In the genomic region with DNA sequence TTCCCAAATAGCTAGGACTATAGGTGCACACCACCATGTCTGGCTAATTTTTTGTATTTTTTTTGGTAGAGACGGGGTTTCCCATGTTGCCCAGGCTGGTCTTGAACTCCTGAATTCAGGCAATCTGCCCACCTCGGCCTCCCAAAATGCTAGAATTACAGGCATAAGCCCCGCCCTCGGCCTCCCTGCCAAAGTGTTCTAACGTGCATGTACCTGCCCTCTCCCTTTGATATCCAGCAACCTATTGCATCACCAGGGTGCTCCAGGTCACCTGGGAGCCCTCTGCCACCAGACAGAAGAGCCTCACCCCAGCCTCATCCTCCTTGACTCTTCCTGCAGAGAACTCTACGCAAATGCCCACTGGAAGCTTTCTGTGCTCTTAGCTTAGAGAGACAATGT, we compare ENCODE assay signal across 14 cellular contexts. TPM values are rescaled to one million over a fixed set of nuclear protein-coding genes. Genes with fewer than 3 reads are reported as not detected.
DNase-seq lines count a peak whose midpoint lies in the region; ATAC-seq and TF ChIP-seq lines count a peak whose summit lies in the region.
"Had no signal": no experiment of that assay in that cellular context is flagged by ENCODE, and none has a peak within 500 bp of the region (broad histone marks: within the 10 kb centered on the region; RNA-seq: fewer than 3 reads in every experiment).

No MANE protein-coding gene starts in this region.

- no peaks in the 10 kb centered on the region for H3K9me3 ChIP-seq in breast epithelium
- no peaks in the 10 kb centered on the region for H3K9me3 ChIP-seq in left lung
- no peaks in the 10 kb centered on the region for H3K9me3 ChIP-seq in spleen
- H3K9me3 ChIP-seq in osteoblast (ENCODE audit: low read depth, low read length): no peaks in the 10 kb centered on the region
- H3K9me3 ChIP-seq: uterus had no signal

- H3K4me2 ChIP-seq in osteoblast (ENCODE audit: insufficient read depth, low read length): no peak overlapping the region

- H3K4me3 ChIP-seq in breast epithelium: no peak overlapping the region
- no peak overlapping the region for H3K4me3 ChIP-seq in left lung
- no peak overlapping the region for H3K4me3 ChIP-seq in spleen
- no peak overlapping the region for H3K4me3 ChIP-seq in osteoblast (ENCODE audit: insufficient read depth, low read length)
- H3K4me3 ChIP-seq: uterus had no signal

- H3K9me3 Mint-ChIP-seq in MCF 10A (ENCODE audit: unreplicated experiment) (no peaks in the 10 kb centered on the region), type B pancreatic cell (no peaks in the 10 kb centered on the region)
- H3K9me3 Mint-ChIP-seq: activated T-helper 17 cell treated with anti-CD3 and anti-CD28 coated beads, Interleukin-2, amount 50 U/mL, for 72 hours had no signal

- TF ChIP-seq CTCF in MCF 10A (IDR thresholded peaks at IDR 0.05; ENCODE audit: unreplicated experiment) (no peak), breast epithelium (IDR thresholded peaks at IDR 0.05) (no peak), left lung (IDR thresholded peaks at IDR 0.05) (no peak), type B pancreatic cell (conservative IDR thresholded peaks at IDR 0.05) (no peak), spleen (IDR thresholded peaks at IDR 0.05 in 8 of 11, conservative IDR thresholded peaks at IDR 0.05 in 3 of 11) (no peak), osteoblast (IDR thresholded peaks at IDR 0.05; ENCODE audit: extremely low read depth, low read depth, low read length) (no peak)

- H4K20me1 ChIP-seq in osteoblast (ENCODE audit: insufficient read depth, low read length): peaks cover 15% of the 10 kb centered on the region

- WGBS in spleen, 5 donors: 83 to 94% (median 88%) methylated on average over 6 of the region's 6 CpGs

- H3K27ac ChIP-seq in breast epithelium (no peak overlapping the region), left lung (peak overlapping the region in 1 of 2 donors; percentile 13), spleen (no peak overlapping the region), osteoblast (ENCODE audit: low read depth, low read length) (no peak overlapping the region)

- H3K27ac Mint-ChIP-seq in MCF 10A (ENCODE audit: low read depth, unreplicated experiment) (no peak overlapping the region), type B pancreatic cell (peak overlapping the region; percentile 85)
- H3K27ac Mint-ChIP-seq: activated T-helper 17 cell treated with anti-CD3 and anti-CD28 coated beads, Interleukin-2, amount 50 U/mL, for 72 hours; nephron progenitor cell had no signal

- no peak overlapping the region for H3K4me3 Mint-ChIP-seq in MCF 10A (ENCODE audit: unreplicated experiment)
- peak overlapping the region; percentile 84 for H3K4me3 Mint-ChIP-seq in type B pancreatic cell
- H3K4me3 Mint-ChIP-seq: activated T-helper 17 cell treated with anti-CD3 and anti-CD28 coated beads, Interleukin-2, amount 50 U/mL, for 72 hours had no signal

- BruUV-seq in MCF 10A (replicated peaks; lab: Mats Ljungman, UMichigan): no TSS peak

- H3K27me3 Mint-ChIP-seq in MCF 10A (ENCODE audit: insufficient read depth, unreplicated experiment): no peaks in the 10 kb centered on the region
- H3K27me3 Mint-ChIP-seq in type B pancreatic cell: no peaks in the 10 kb centered on the region
- H3K27me3 Mint-ChIP-seq: activated T-helper 17 cell treated with anti-CD3 and anti-CD28 coated beads, Interleukin-2, amount 50 U/mL, for 72 hours had no signal

- no peaks in the 10 kb centered on the region for H3K27me3 ChIP-seq in breast epithelium
- peaks cover 0 to 46% of the 10 kb centered on the region in 2 donors for H3K27me3 ChIP-seq in left lung
- H3K27me3 ChIP-seq in spleen (replicated peaks in 1 of 7): peaks cover 0 to 48% (median 11%) of the 10 kb centered on the region in 7 donors
- no peaks in the 10 kb centered on the region for H3K27me3 ChIP-seq in osteoblast (ENCODE audit: insufficient read depth, low read length)
- H3K27me3 ChIP-seq: uterus had no signal

- H2AFZ ChIP-seq in osteoblast (ENCODE audit: low read length): no peak overlapping the region

- POLR2A ChIA-PET in MCF 10A (lab: Yijun Ruan, JAX): interaction anchor here (1.4 to 3.7 kb wide), 3 partner anchors 33 to 310 kb away, joined by 3 to 19 read pairs (median 3); a partner anchor contains a TSS

- H3K36me3 Mint-ChIP-seq in MCF 10A (ENCODE audit: insufficient read depth, unreplicated experiment): no peaks in the 10 kb centered on the region
- H3K36me3 Mint-ChIP-seq in type B pancreatic cell: no peaks in the 10 kb centered on the region

- CTCF ChIA-PET in MCF 10A (lab: Yijun Ruan, JAX): interaction anchor here (0.5 to 1.4 kb wide), 5 partner anchors 36 to 400 kb away, joined by 3 read pairs; no protein-coding TSS in a partner anchor

- H3K79me2 ChIP-seq in osteoblast (ENCODE audit: insufficient read depth, low read length): peaks cover 18% of the 10 kb centered on the region

- no peaks in the 10 kb centered on the region for H3K36me3 ChIP-seq in breast epithelium
- no peaks in the 10 kb centered on the region for H3K36me3 ChIP-seq in left lung
- H3K36me3 ChIP-seq in spleen: no peaks in the 10 kb centered on the region
- H3K36me3 ChIP-seq in osteoblast (ENCODE audit: insufficient read depth, low read length): no peaks in the 10 kb centered on the region
- H3K36me3 ChIP-seq: uterus had no signal

- intact Hi-C loops in MCF 10A (cut with micrococcal nuclease): loop anchor here (5.0 kb wide), 2 partner anchors 96 to 109 kb away; a partner anchor contains a TSS
- intact Hi-C loops in breast epithelium (cut with DNase I; ENCODE audit: low total_unique reads): no loop called here
- intact Hi-C loops in left lung (cut with DNase I): no loop called here
- intact Hi-C loops in spleen (cut with DNase I; ENCODE audit: low total_unique reads): no loop called here

- H3K4me1 Mint-ChIP-seq in MCF 10A (ENCODE audit: insufficient read depth, unreplicated experiment) (peaks cover 21% of the 10 kb centered on the region), type B pancreatic cell (ENCODE audit: unreplicated experiment) (peaks cover 42% of the 10 kb centered on the region)

- TF ChIP-seq POLR2A in breast epithelium (IDR thresholded peaks at IDR 0.05) (no peak), spleen (IDR thresholded peaks at IDR 0.05) (no peak)

- peak; percentile 85 for DNase-seq in MCF 10A (ENCODE audit: unreplicated experiment)
- DNase-seq in breast epithelium (ENCODE audit: low spot score in 2 of 2): no peak
- peak; percentile 54 for DNase-seq in NCI-H69 (lab: John Stamatoyannopoulos, UW)
- DNase-seq in left lung: no peak
- DNase-seq in type B pancreatic cell (ENCODE audit: extremely low spot score, unreplicated experiment): no peak
- no peak for DNase-seq in spleen
- no peak for DNase-seq in osteoblast (ENCODE audit: insufficient read length, low spot score, missing footprints)
- DNase-seq: cerebellar nuclear complex; NCI-H2029 treated with DMSO at 0.1 percent for 48 hours; nephron progenitor cell; stimulated activated naive CD8-positive, alpha-beta T cell treated with anti-CD3 and anti-CD28 coated beads, Interleukin-15, Interleukin-2, amounts not matched to agents 100 U/mL and 50 U/mL, for 24 hours; uterus had no signal

- no peaks in the 10 kb centered on the region for H3K4me1 ChIP-seq in breast epithelium
- H3K4me1 ChIP-seq in left lung: peaks cover 5 to 18% of the 10 kb centered on the region in 2 donors
- H3K4me1 ChIP-seq in spleen: peaks cover 0 to 38% (median 17%) of the 10 kb centered on the region in 6 donors
- H3K4me1 ChIP-seq in osteoblast (ENCODE audit: insufficient read depth, low read length): peaks cover 21% of the 10 kb centered on the region

- peak; percentile 12 for ATAC-seq in left lung
- ATAC-seq in GM19395 (IDR thresholded peaks at IDR 0.05; ENCODE audit: unreplicated experiment): no peak
- ATAC-seq: activated T-helper 17 cell treated with anti-CD3 and anti-CD28 coated beads, Interleukin-2, amount 50 U/mL, for 72 hours; stimulated activated naive CD8-positive, alpha-beta T cell treated with anti-CD3 and anti-CD28 coated beads, Interleukin-15, Interleukin-2, amounts not matched to agents 100 U/mL and 50 U/mL, for 24 hours had no signal

RNA-seq across cellular contexts. Expression of a gene that starts 2.2 kb away (rescaled TPM):
- 9.5 and 11.6 TPM in 2 replicates for total RNA-seq in MCF 10A (2022)
- total RNA-seq in breast epithelium: 10 to 100 TPM; 11.3 to 26.1 (median 25.9) TPM
- 10 to 100 TPM; 24.6 to 27.0 TPM for total RNA-seq in left lung
- 45.7 and 73.8 TPM in 2 replicates for total RNA-seq in type B pancreatic cell (ENCODE audit: low replicate concordance)
- total RNA-seq in spleen: 10 to 100 TPM in 2 of 7 donors, 1 to 10 TPM in 5; 4.6 to 15.5 (median 6.9) TPM
- 1 to 10 TPM; 1.8 to 2.2 (median 2.2) TPM for polyA plus RNA-seq in spleen
- total RNA-seq in osteoblast: 38.0 and 46.7 TPM in 2 replicates

Comparison
In these comparisons a context has a peak if more than half of its experiments do, and no peak if none do; other contexts are left out.
1. DNase-seq: peak in MCF 10A (single experiment) and NCI-H69 (single experiment); none in breast epithelium (0 of 2), left lung (0 of 2), type B pancreatic cell (single experiment), spleen (single experiment) and osteoblast (single experiment).